ENCODE assay signal across 9 cellular contexts in the genomic region with DNA sequence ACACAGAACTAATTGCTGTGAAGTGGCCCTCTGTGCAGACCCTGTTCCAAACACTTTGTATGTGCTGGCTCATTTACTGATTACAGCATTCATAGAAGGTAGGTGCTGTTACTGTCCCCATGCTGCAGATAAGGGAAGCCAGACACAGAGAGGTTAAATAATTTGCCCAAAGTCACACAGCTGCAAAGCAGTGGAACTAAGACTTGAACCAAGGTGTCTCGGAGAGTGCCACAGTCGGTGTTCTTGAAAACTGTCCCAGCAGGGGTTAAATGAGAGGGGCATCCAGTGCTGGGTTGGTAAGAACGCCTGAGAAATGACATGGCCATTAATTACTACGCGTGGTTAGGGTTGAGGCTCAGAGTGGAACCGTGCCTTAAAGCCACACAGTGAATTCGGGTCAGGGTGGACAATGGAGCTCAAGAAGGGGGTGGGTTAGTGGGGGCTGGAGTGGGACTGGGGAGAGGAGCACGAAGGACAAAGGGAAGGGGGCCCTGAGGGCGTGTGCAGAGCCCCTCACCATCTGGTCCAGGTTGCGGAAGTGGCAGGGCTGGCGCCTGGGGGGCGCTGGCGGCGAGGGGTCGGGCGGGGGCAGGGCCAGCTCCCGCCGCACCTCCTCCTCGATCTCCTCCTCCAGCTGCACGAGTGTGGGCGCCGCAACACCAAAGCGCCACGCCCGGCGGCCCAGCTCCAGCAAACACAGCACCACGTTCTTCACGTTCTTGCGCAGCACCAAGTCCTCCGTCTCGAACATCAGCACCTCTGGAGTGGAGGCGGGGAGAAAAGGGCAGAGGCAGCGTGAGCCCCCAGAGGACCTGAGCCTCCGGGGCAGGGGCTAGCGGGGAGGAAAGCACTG. TPM values are rescaled to one million over a fixed set of nuclear protein-coding genes. Genes with fewer than 3 reads are reported as not detected.
A peak's percentile ranks its signal among the peaks of the same experiment; 100 is the strongest.
DNase-seq lines count a peak whose midpoint lies in the region; ATAC-seq, FAIRE-seq and TF ChIP-seq lines count a peak whose summit lies in the region.
"Had no signal": no experiment of that assay in that cellular context is flagged by ENCODE, and none has a peak within 500 bp of the region (broad histone marks: within the 10 kb centered on the region; RNA-seq: fewer than 3 reads in every experiment).

No MANE protein-coding gene starts in this region.

- H2BK12ac ChIP-seq in mesenchymal stem cell (ENCODE audit: low read length in 2 of 2) = no peak overlapping the region

- H3K4me3 ChIP-seq in BE2C (ENCODE audit: low read depth, low read length) (peak overlapping the region; percentile 43), astrocyte (ENCODE audit: insufficient read depth, low read depth, low read length) (no peak overlapping the region), mesenchymal stem cell (ENCODE audit: insufficient read depth in 1 of 2, low read depth in 1 of 2, low read length in 2 of 2) (peak overlapping the region in 1 of 2 experiments; percentile 24)

- WGBS in mesenchymal stem cell = 26% methylated on average over 24 of the region's 35 CpGs

- FAIRE-seq in astrocyte (lab: Jason Lieb, UNC) = no peak

- no peak overlapping the region for H3K18ac ChIP-seq in mesenchymal stem cell (ENCODE audit: low read depth in 1 of 2, low read length in 2 of 2)

- H2AK5ac ChIP-seq in mesenchymal stem cell (ENCODE audit: low read length, severe bottlenecking) = no peak overlapping the region

- H3K36me3 Mint-ChIP-seq in astrocyte (ENCODE audit: low read depth, unreplicated experiment) = no peaks in the 10 kb centered on the region

- H2BK15ac ChIP-seq in mesenchymal stem cell (ENCODE audit: low read depth, poor library complexity, severe bottlenecking) = no peak overlapping the region

- H3K79me1 ChIP-seq in mesenchymal stem cell (replicated peaks; ENCODE audit: low read length, poor library complexity, severe bottlenecking) = no peaks in the 10 kb centered on the region

- H3K4me1 ChIP-seq in BE2C = peaks cover 9% of the 10 kb centered on the region
- peaks cover 8% of the 10 kb centered on the region; the same call in 1 of the 2 replicates for H3K4me1 ChIP-seq in ES-I3 (ENCODE audit: insufficient read depth, low read length)
- peaks cover 6% of the 10 kb centered on the region for H3K4me1 ChIP-seq in astrocyte (ENCODE audit: insufficient read depth, low read length)
- peaks cover 4% of the 10 kb centered on the region for H3K4me1 ChIP-seq in mesenchymal stem cell (ENCODE audit: control insufficient read depth, insufficient read depth, low read depth, low read length)

- H3K27ac ChIP-seq in astrocyte (ENCODE audit: low read depth, low read length) (no peak overlapping the region), mesenchymal stem cell (ENCODE audit: low read length, poor library complexity, severe bottlenecking) (no peak overlapping the region), substantia nigra (ENCODE audit: low read depth, low read length, poor library complexity, severe bottlenecking) (no peak overlapping the region)

- no peaks in the 10 kb centered on the region for H3K4me1 Mint-ChIP-seq in astrocyte (ENCODE audit: low read depth, unreplicated experiment)

- H2BK120ac ChIP-seq in mesenchymal stem cell (ENCODE audit: low read depth, low read length) = no peak overlapping the region

- no peaks in the 10 kb centered on the region for H3K9me3 ChIP-seq in BE2C
- no peaks in the 10 kb centered on the region for H3K9me3 ChIP-seq in ES-I3 (ENCODE audit: control insufficient read depth, insufficient read depth, low read length)
- no peaks in the 10 kb centered on the region for H3K9me3 ChIP-seq in astrocyte (ENCODE audit: insufficient read depth, low read depth, low read length)
- H3K9me3 ChIP-seq in mesenchymal stem cell (ENCODE audit: control insufficient read depth, low read length) = no peaks in the 10 kb centered on the region

- no peak overlapping the region for H3K27ac Mint-ChIP-seq in astrocyte (ENCODE audit: unreplicated experiment)

- peak overlapping the region; percentile 32; the same call in 1 of the 2 replicates for H3K9ac ChIP-seq in ES-I3 (ENCODE audit: low read depth, low read length)
- H3K9ac ChIP-seq in astrocyte (ENCODE audit: low read length) = no peak overlapping the region
- H3K9ac ChIP-seq in mesenchymal stem cell (ENCODE audit: low read length) = no peak overlapping the region

- no peak overlapping the region for H3K4me3 Mint-ChIP-seq in astrocyte (ENCODE audit: unreplicated experiment)

- H3K79me2 ChIP-seq in astrocyte (ENCODE audit: insufficient read depth, low read length) = no peaks in the 10 kb centered on the region

- H4K8ac ChIP-seq in mesenchymal stem cell (ENCODE audit: low read length) = peak overlapping the region; percentile 57

- no peaks in the 10 kb centered on the region for H3K27me3 ChIP-seq in BE2C
- peaks cover 14% of the 10 kb centered on the region for H3K27me3 ChIP-seq in astrocyte (ENCODE audit: insufficient read depth, low read length)
- peaks cover 56 to 83% of the 10 kb centered on the region in 2 experiments for H3K27me3 ChIP-seq in mesenchymal stem cell (ENCODE audit: control insufficient read depth in 1 of 2, insufficient read depth in 1 of 2, low read length in 2 of 2)

- DNase-seq in BE2C = no peak
- DNase-seq in astrocyte (ENCODE audit: low read depth) = no peak
- no peak for DNase-seq in mesenchymal stem cell
- DNase-seq in substantia nigra (lab: John Stamatoyannopoulos, UW) = no peak
- DNase-seq in NCI-H1048 (lab: John Stamatoyannopoulos, UW) = no peak
- DNase-seq: activated naive CD4-positive, alpha-beta T cell treated with Interleukin-2 at 50 U/mL for 16 hours; NCI-H187 treated with DMSO at 0.1 percent for 48 hours had no signal

- H3K23ac ChIP-seq in mesenchymal stem cell (ENCODE audit: low read length in 2 of 2) = no peak overlapping the region

- TF ChIP-seq CTCF in BE2C (IDR thresholded peaks at IDR 0.05; ENCODE audit: low read depth, low read length) (no peak), astrocyte (IDR thresholded peaks at IDR 0.05; ENCODE audit: insufficient read depth, low read depth, low read length) (no peak)

- no peak overlapping the region for H3K14ac ChIP-seq in mesenchymal stem cell (ENCODE audit: low read length in 2 of 2)

- peak overlapping the region; percentile 64 for H3K4me2 ChIP-seq in astrocyte (ENCODE audit: low read length)
- no peak overlapping the region for H3K4me2 ChIP-seq in mesenchymal stem cell (ENCODE audit: low read length, poor library complexity, severe bottlenecking)

- H4K91ac ChIP-seq in mesenchymal stem cell (ENCODE audit: low read length) = peak overlapping the region; percentile 12

- no peaks in the 10 kb centered on the region for H3K9me3 Mint-ChIP-seq in astrocyte (ENCODE audit: unreplicated experiment)

- no peak for ATAC-seq in HG03159 (IDR thresholded peaks at IDR 0.05; ENCODE audit: unreplicated experiment)

- H3K36me3 ChIP-seq in BE2C = no peaks in the 10 kb centered on the region
- no peaks in the 10 kb centered on the region for H3K36me3 ChIP-seq in ES-I3 (ENCODE audit: insufficient read depth, low read length)
- H3K36me3 ChIP-seq in astrocyte (ENCODE audit: insufficient read depth, low read length) = no peaks in the 10 kb centered on the region
- H3K36me3 ChIP-seq in mesenchymal stem cell (ENCODE audit: control insufficient read depth in 1 of 2, insufficient read depth in 2 of 2, low read depth in 1 of 2, low read length in 2 of 2) = no peaks in the 10 kb centered on the region

- no peak overlapping the region for H2AFZ ChIP-seq in astrocyte (ENCODE audit: low read depth, low read length)
- no peak overlapping the region for H2AFZ ChIP-seq in mesenchymal stem cell (ENCODE audit: low read depth, low read length)

- no peaks in the 10 kb centered on the region for H4K20me1 ChIP-seq in astrocyte (ENCODE audit: insufficient read depth, low read length)

- H2BK5ac ChIP-seq in mesenchymal stem cell (ENCODE audit: low read depth, low read length, poor library complexity, severe bottlenecking) = no peak overlapping the region

- no peak overlapping the region for H3K4ac ChIP-seq in mesenchymal stem cell (ENCODE audit: low read depth in 1 of 2, low read length in 2 of 2)

- H3K27me3 Mint-ChIP-seq in astrocyte (ENCODE audit: low read depth, unreplicated experiment) = peaks cover 44% of the 10 kb centered on the region

RNA-seq across cellular contexts. Expression of a gene that starts 3.3 kb away (rescaled TPM):
- 0.17 TPM for polyA plus RNA-seq in BE2C (2012; ENCODE audit: insufficient read depth, insufficient read length, low read depth)
- total RNA-seq in astrocyte = 0.07 TPM in 1 of 2 replicates, not detected in the other
- not detected for polyA plus RNA-seq in mesenchymal stem cell (2013, experiment 1 of 2)
- not detected for polyA plus RNA-seq in mesenchymal stem cell (2013, experiment 2 of 2)

RNA-seq across cellular contexts. Expression of a gene that starts 10.9 kb away (rescaled TPM):
- polyA plus RNA-seq in BE2C (2012; ENCODE audit: insufficient read depth, insufficient read length, low read depth) = 0.86 TPM
- total RNA-seq in astrocyte = not detected in 2 replicates
- polyA plus RNA-seq in mesenchymal stem cell (2013, experiment 1 of 2) = not detected
- not detected for polyA plus RNA-seq in mesenchymal stem cell (2013, experiment 2 of 2)

RNA-seq across cellular contexts. Expression of a gene that starts 18.3 kb away (rescaled TPM):
- 23.4 TPM for polyA plus RNA-seq in BE2C (2012; ENCODE audit: insufficient read depth, insufficient read length, low read depth)
- 19.1 and 21.7 TPM in 2 replicates for total RNA-seq in astrocyte
- 19.0 TPM for polyA plus RNA-seq in mesenchymal stem cell (2013, experiment 1 of 2)
- 18.7 TPM for polyA plus RNA-seq in mesenchymal stem cell (2013, experiment 2 of 2)

RNA-seq across cellular contexts. Expression of a gene that starts 45.7 kb away (rescaled TPM):
- polyA plus RNA-seq in BE2C (2012; ENCODE audit: insufficient read depth, insufficient read length, low read depth) = 1.8 TPM
- total RNA-seq in astrocyte = 1.2 and 2.6 TPM in 2 replicates
- 4.8 TPM for polyA plus RNA-seq in mesenchymal stem cell (2013, experiment 1 of 2)
- 4.7 TPM for polyA plus RNA-seq in mesenchymal stem cell (2013, experiment 2 of 2)

RNA-seq across cellular contexts. Expression of a gene that starts 59.5 kb away (rescaled TPM):
- polyA plus RNA-seq in BE2C (2012; ENCODE audit: insufficient read depth, insufficient read length, low read depth) = 112 TPM
- 153 and 156 TPM in 2 replicates for total RNA-seq in astrocyte
- polyA plus RNA-seq in mesenchymal stem cell (2013, experiment 1 of 2) = 77.4 TPM
- 77.5 TPM for polyA plus RNA-seq in mesenchymal stem cell (2013, experiment 2 of 2)
